Comparison of ENCODE assay signal across 23 cellular contexts in the genomic region with DNA sequence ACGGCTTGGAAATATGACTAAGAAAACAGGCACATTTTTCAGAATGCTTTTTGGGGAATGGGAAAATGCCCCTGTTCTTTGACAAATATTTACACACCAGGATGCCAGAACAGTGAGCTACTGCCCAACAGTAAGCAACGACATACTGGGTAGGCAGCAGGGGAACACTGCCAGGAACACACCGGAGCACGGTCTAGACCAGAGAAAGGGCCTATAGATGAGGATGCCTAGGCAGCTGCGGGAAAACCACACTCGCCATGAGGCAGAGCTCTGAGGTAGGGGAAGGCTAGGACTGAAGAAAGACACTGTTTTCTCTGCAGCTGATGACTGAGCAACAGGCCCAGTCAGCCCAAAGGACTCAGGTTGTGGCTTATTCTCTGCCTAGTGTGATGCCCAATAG. TPM values are rescaled to one million over a fixed set of nuclear protein-coding genes. Genes with fewer than 3 reads are reported as not detected.
"Had no signal": no experiment of that assay in that cellular context is flagged by ENCODE, and none has a peak within 500 bp of the region (broad histone marks: within the 10 kb centered on the region; RNA-seq: fewer than 3 reads in every experiment).

No MANE protein-coding gene starts in this region.

- H3K4me1 ChIP-seq: SJCRH30 had no signal

- DNase-seq: Karpas-422, KG1, MG63, NCI-H1092, NCI-H1105 treated with DMSO at 0.1 percent for 48 hours, NCI-H1417 treated with DMSO at 0.1 percent for 48 hours, NCI-H146, NCI-H1694 treated with DMSO at 0.1 percent for 48 hours, NCI-H2029, NCI-H2081 treated with DMSO at 0.1 percent for 48 hours, NCI-H2171, NCI-H226, NCI-H446, NCI-H510A, NCI-H524 treated with DMSO at 0.1 percent for 48 hours, NCI-H69, NCI-H774, SHP77 treated with DMSO at 0.1 percent for 48 hours, SJCRH30 had no signal

- H3K9me3 ChIP-seq: MG63, SJCRH30 had no signal

- H3K27ac ChIP-seq: SJCRH30, SK-N-MC had no signal

- H3K27me3 ChIP-seq: MG63, SJCRH30 had no signal

- H3K4me3 ChIP-seq: MG63, SJCRH30, SK-N-MC had no signal

- ATAC-seq: Panc1, Right ventricle myocardium inferior had no signal

RNA-seq across cellular contexts. Expression of a gene that starts 45.9 kb away (rescaled TPM):
- total RNA-seq: HT-29, Right ventricle myocardium inferior had no signal
